ENCODE assay signal across 8 cellular contexts in genomic region chr17:38851434-38851833, GRCh38. TPM values are rescaled to one million over a fixed set of nuclear protein-coding genes. Genes with fewer than 3 reads are reported as not detected.
DNase-seq lines count a peak whose midpoint lies in the region; ATAC-seq and TF ChIP-seq lines count a peak whose summit lies in the region.

No MANE protein-coding gene starts in this region.

- peaks cover 62% of the 10 kb centered on the region for H3K36me3 ChIP-seq in DND-41 (ENCODE audit: insufficient read depth, low read length)
- H3K36me3 ChIP-seq in OCI-LY3 (replicated peaks; ENCODE audit: low read depth, low read length), result peaks cover 61% of the 10 kb centered on the region

- H3K9me3 ChIP-seq in DND-41 (ENCODE audit: insufficient read depth, low read length, severe bottlenecking) (no peaks in the 10 kb centered on the region), OCI-LY3 (ENCODE audit: insufficient read depth, low read length) (no peaks in the 10 kb centered on the region)

- H4K20me1 ChIP-seq in DND-41 (ENCODE audit: insufficient read depth, low read length) (peaks cover 52% of the 10 kb centered on the region), OCI-LY3 (ENCODE audit: insufficient read depth, low read length) (peaks cover 52% of the 10 kb centered on the region)

- H3K4me1 Mint-ChIP-seq in endothelial cell (ENCODE audit: unreplicated experiment) (peaks cover 36% of the 10 kb centered on the region), osteocyte (ENCODE audit: unreplicated experiment) (peaks cover 38% of the 10 kb centered on the region)

- H3K79me2 ChIP-seq in DND-41 (ENCODE audit: insufficient read depth, low read length) (peaks cover 42% of the 10 kb centered on the region), OCI-LY3 (ENCODE audit: low read length) (peaks cover 43% of the 10 kb centered on the region)

- peaks cover 41% of the 10 kb centered on the region for H3K4me1 ChIP-seq in DND-41 (ENCODE audit: insufficient read depth, low read length)
- peaks cover 22% of the 10 kb centered on the region for H3K4me1 ChIP-seq in OCI-LY3 (ENCODE audit: low read length)

- H3K27ac Mint-ChIP-seq in endothelial cell (ENCODE audit: unreplicated experiment), result peak overlapping the region; percentile 100
- H3K27ac Mint-ChIP-seq in osteocyte (ENCODE audit: unreplicated experiment), result peak overlapping the region; percentile 99

- H3K27me3 ChIP-seq in DND-41 (ENCODE audit: insufficient read depth, low read length, poor library complexity) (no peaks in the 10 kb centered on the region), OCI-LY3 (ENCODE audit: low read depth, low read length) (no peaks in the 10 kb centered on the region)

- H3K9me3 Mint-ChIP-seq in endothelial cell (ENCODE audit: unreplicated experiment) (no peaks in the 10 kb centered on the region), osteocyte (ENCODE audit: unreplicated experiment) (no peaks in the 10 kb centered on the region)

- H3K4me2 ChIP-seq in DND-41 (ENCODE audit: insufficient read depth, low read length) (peak overlapping the region; percentile 86), OCI-LY3 (ENCODE audit: low read length) (peak overlapping the region; percentile 99)

- ATAC-seq in DND-41 (ENCODE audit: insufficient read depth, low read depth) (no peak), HG02678 (IDR thresholded peaks at IDR 0.05; ENCODE audit: unreplicated experiment) (no peak), HG02759 (IDR thresholded peaks at IDR 0.05; ENCODE audit: unreplicated experiment) (no peak)

- H3K9ac ChIP-seq in DND-41 (ENCODE audit: low read depth, low read length), result peak overlapping the region; percentile 68
- peak overlapping the region; percentile 9; the same call in 1 of the 2 replicates for H3K9ac ChIP-seq in OCI-LY3 (ENCODE audit: low read length)

- no peak for TF ChIP-seq CTCF in DND-41 (IDR thresholded peaks at IDR 0.05; ENCODE audit: borderline replicate concordance, extremely low read depth, low read length, poor library complexity, severe bottlenecking)
- TF ChIP-seq CTCF in OCI-LY3 (IDR thresholded peaks at IDR 0.05; ENCODE audit: low read depth, low read length), result no peak
- no peak for TF ChIP-seq CTCF in endothelial cell (IDR thresholded peaks at IDR 0.05; ENCODE audit: unreplicated experiment)
- no peak for TF ChIP-seq CTCF in osteocyte (IDR thresholded peaks at IDR 0.05)

- H3K27ac ChIP-seq in DND-41 (ENCODE audit: low read length) (peak overlapping the region; percentile 38; the same call in 1 of the 2 replicates), OCI-LY3 (ENCODE audit: low read length) (no peak overlapping the region)

- H3K4me3 ChIP-seq in DND-41 (ENCODE audit: low read depth in 1 of 2, low read length in 2 of 2), result peak overlapping the region; percentile 61 to 75; a peak in 3 of 4 replicates
- peak overlapping the region; percentile 97 for H3K4me3 ChIP-seq in OCI-LY3 (ENCODE audit: low read length)

- peaks cover 50% of the 10 kb centered on the region for H3K36me3 Mint-ChIP-seq in endothelial cell (ENCODE audit: low read depth, unreplicated experiment)
- peaks cover 51% of the 10 kb centered on the region for H3K36me3 Mint-ChIP-seq in osteocyte (ENCODE audit: unreplicated experiment)

- H3K27me3 Mint-ChIP-seq in endothelial cell (ENCODE audit: unreplicated experiment) (peaks cover 20% of the 10 kb centered on the region), osteocyte (ENCODE audit: unreplicated experiment) (no peaks in the 10 kb centered on the region)

- DNase-seq in DND-41, result no peak
- no peak for DNase-seq in endothelial cell (ENCODE audit: low spot score)
- DNase-seq in osteocyte (ENCODE audit: extremely low spot score, unreplicated experiment), result no peak
- DNase-seq in DMS153 (lab: John Stamatoyannopoulos, UW), result no peak
- no peak for DNase-seq in foreskin melanocyte

- no peak overlapping the region for H2AFZ ChIP-seq in DND-41 (ENCODE audit: low read depth, low read length)
- no peak overlapping the region for H2AFZ ChIP-seq in OCI-LY3 (ENCODE audit: low read depth, low read length)

- peak overlapping the region; percentile 99 for H3K4me3 Mint-ChIP-seq in endothelial cell (ENCODE audit: unreplicated experiment)
- H3K4me3 Mint-ChIP-seq in osteocyte (ENCODE audit: unreplicated experiment), result peak overlapping the region; percentile 98

RNA-seq across cellular contexts. Expression of gene RPL23, which starts 2.1 kb away (rescaled TPM):
- 2,464 TPM for total RNA-seq in endothelial cell (ENCODE audit: unreplicated experiment)
- 1,245 and 1,310 TPM in 2 replicates for total RNA-seq in osteocyte

RNA-seq across cellular contexts. Expression of gene LASP1, which starts 18.4 kb away (rescaled TPM):
- total RNA-seq in endothelial cell (ENCODE audit: unreplicated experiment) (146 TPM), osteocyte (402 and 409 TPM in 2 replicates)

RNA-seq across cellular contexts. Expression of gene CWC25, which starts 26.3 kb away (rescaled TPM):
- total RNA-seq in endothelial cell (ENCODE audit: unreplicated experiment), result 18.1 TPM
- 16.5 and 17.2 TPM in 2 replicates for total RNA-seq in osteocyte

RNA-seq across cellular contexts. Expression of gene PIP4K2B, which starts 52.1 kb away (rescaled TPM):
- 91.7 TPM for total RNA-seq in endothelial cell (ENCODE audit: unreplicated experiment)
- 70.2 and 77.4 TPM in 2 replicates for total RNA-seq in osteocyte
